In genomic region chr4:119022520-119022919, GRCh38 we compare ENCODE assay signal across 7 cellular contexts.
DNase-seq lines count a peak whose midpoint lies in the region; ATAC-seq, FAIRE-seq and TF ChIP-seq lines count a peak whose summit lies in the region.
"Not testable (repeated sequence)": the region's sequence is repeated elsewhere in the genome, so short reads cannot be mapped to it uniquely, and the experiment has no call there.

No MANE protein-coding gene starts in this region.

- TF ChIP-seq POLR2A in IMR-90 (IDR thresholded peaks at IDR 0.05; ENCODE audit: low read depth, low read length); esophagus squamous epithelium (IDR thresholded peaks at IDR 0.05); stomach (IDR thresholded peaks at IDR 0.05): not testable (repeated sequence)

- TF ChIP-seq RAD21 in IMR-90 (IDR thresholded peaks at IDR 0.05; ENCODE audit: low read length): not testable (repeated sequence)

- TF ChIP-seq CTCF in IMR-90 (conservative IDR thresholded peaks at IDR 0.05; ENCODE audit: low read depth, low read length); ascending aorta (IDR thresholded peaks at IDR 0.05); esophagus squamous epithelium (IDR thresholded peaks at IDR 0.05); kidney (IDR thresholded peaks at IDR 0.05; ENCODE audit: borderline replicate concordance, extremely low read depth, insufficient read depth); psoas muscle (IDR thresholded peaks at IDR 0.05); stomach (IDR thresholded peaks at IDR 0.05); tibial artery (IDR thresholded peaks at IDR 0.05): not testable (repeated sequence)

- H3K4me3 ChIP-seq in IMR-90 (ENCODE audit: insufficient read depth, low read depth, low read length); ascending aorta; esophagus squamous epithelium; kidney (ENCODE audit: low read length in 2 of 2); psoas muscle; stomach; tibial artery: not testable (repeated sequence)

- not testable (repeated sequence) for H2BK120ac ChIP-seq in IMR-90 (ENCODE audit: low read depth, low read length)

- not testable (repeated sequence) for TF ChIP-seq EP300 in stomach (IDR thresholded peaks at IDR 0.05)

- H2AK5ac ChIP-seq in IMR-90 (ENCODE audit: low read depth, low read length): not testable (repeated sequence)

- not testable (repeated sequence) for H3K4ac ChIP-seq in IMR-90 (ENCODE audit: low read depth, low read length)

- BruUV-seq in IMR-90 (replicated peaks; lab: Mats Ljungman, UMichigan): not testable (repeated sequence)

- in situ Hi-C loops in IMR-90 (cut with MboI; ENCODE audit: low sequenced_read_pairs): not testable (repeated sequence)

- not testable (repeated sequence) for H4K20me1 ChIP-seq in IMR-90 (ENCODE audit: insufficient read depth, low read length)

- intact Hi-C loops in IMR-90 (cut with micrococcal nuclease); ascending aorta (cut with DNase I); esophagus squamous epithelium (cut with DNase I); kidney (cut with DNase I); psoas muscle (cut with DNase I); stomach (cut with DNase I; ENCODE audit: low total_unique reads); tibial artery (cut with DNase I; ENCODE audit: low total_unique reads): not testable (repeated sequence)

- dilution Hi-C loops in IMR-90 (cut with HindIII; ENCODE audit: low sequenced_read_pairs, unreplicated experiment): not testable (repeated sequence)

- peaks cover 14% of the 10 kb centered on the region for H3K4me1 ChIP-seq in IMR-90 (ENCODE audit: control insufficient read depth, insufficient read depth, low read length)
- H3K4me1 ChIP-seq in ascending aorta: peaks cover 14 to 31% of the 10 kb centered on the region in 2 donors
- peaks cover 0 to 26% (median 4%) of the 10 kb centered on the region in 3 donors for H3K4me1 ChIP-seq in esophagus squamous epithelium
- H3K4me1 ChIP-seq in kidney (ENCODE audit: control insufficient read depth in 1 of 2, insufficient read depth in 1 of 2, low read depth in 1 of 2, low read length in 2 of 2): not testable (repeated sequence)
- peaks cover 34% of the 10 kb centered on the region for H3K4me1 ChIP-seq in psoas muscle
- H3K4me1 ChIP-seq in stomach: peaks cover 4 to 24% (median 13%) of the 10 kb centered on the region in 4 donors
- peaks cover 0 to 82% (median 9%) of the 10 kb centered on the region in 4 donors for H3K4me1 ChIP-seq in tibial artery

- H3K18ac ChIP-seq in IMR-90 (ENCODE audit: low read depth, low read length): not testable (repeated sequence)

- POLR2A ChIA-PET in IMR-90 (lab: Charles Lee; ENCODE audit: unreplicated experiment): not testable (repeated sequence)

- H3K4me2 ChIP-seq in IMR-90 (ENCODE audit: low read depth, low read length): not testable (repeated sequence)

- DNase-seq in IMR-90; ascending aorta (ENCODE audit: low spot score in 2 of 2); esophagus squamous epithelium (lab: John Stamatoyannopoulos, UW); kidney; psoas muscle; stomach; tibial artery: not testable (repeated sequence)

- peak; percentile 11 for FAIRE-seq in kidney (lab: Jason Lieb, UNC)

- not testable (repeated sequence) for H4K8ac ChIP-seq in IMR-90 (ENCODE audit: low read depth in 2 of 2, low read length in 2 of 2)

- not testable (repeated sequence) for H2AFZ ChIP-seq in IMR-90 (replicated peaks; ENCODE audit: low read length, poor library complexity)

- not testable (repeated sequence) for H3K27me3 ChIP-seq in IMR-90 (ENCODE audit: control insufficient read depth, insufficient read depth, low read length); ascending aorta; esophagus squamous epithelium; psoas muscle (ENCODE audit: insufficient read depth in 3 of 3, low read length in 2 of 3); stomach; tibial artery

- not testable (repeated sequence) for H2AK9ac ChIP-seq in IMR-90 (replicated peaks; ENCODE audit: low read depth, low read length, poor library complexity)

- WGBS in IMR-90 (ENCODE audit: extremely low coverage in 2 of 2, insufficient read length in 1 of 2), 2 experiments: no CpG with 5 or more reads among the region's 4 CpGs
- WGBS in esophagus squamous epithelium, 2 donors: 91 to 100% methylated on average over 4 of the region's 4 CpGs
- 94 to 98% (median 98%) methylated on average over 4 of the region's 4 CpGs for WGBS in psoas muscle, 3 donors
- 92 to 97% (median 96%) methylated on average over 4 of the region's 4 CpGs for WGBS in stomach, 5 donors

- CTCF ChIA-PET in IMR-90 (lab: Yijun Ruan, JAX): not testable (repeated sequence)

- not testable (repeated sequence) for H3K14ac ChIP-seq in IMR-90 (replicated peaks; ENCODE audit: low read depth, low read length)

- H2BK20ac ChIP-seq in IMR-90 (ENCODE audit: low read depth, low read length): not testable (repeated sequence)

- not testable (repeated sequence) for H3K79me1 ChIP-seq in IMR-90 (ENCODE audit: low read depth in 1 of 2, low read length in 2 of 2)

- not testable (repeated sequence) for H3K36me3 ChIP-seq in IMR-90 (ENCODE audit: control insufficient read depth, insufficient read depth, low read length); ascending aorta; esophagus squamous epithelium; kidney (ENCODE audit: control insufficient read depth in 1 of 2, insufficient read depth in 2 of 2, low read length in 2 of 2); psoas muscle (ENCODE audit: insufficient read depth in 1 of 2, low read depth in 1 of 2); stomach; tibial artery

- H3K56ac ChIP-seq in IMR-90 (ENCODE audit: extremely low read depth, insufficient read depth, low read length): not testable (repeated sequence)

- not testable (repeated sequence) for H3K23ac ChIP-seq in IMR-90 (ENCODE audit: low read depth, low read length)

- peak overlapping the region; percentile 40; the same call in 1 of the 2 replicates for H4K91ac ChIP-seq in IMR-90 (ENCODE audit: insufficient read depth, low read depth, low read length)

- not testable (repeated sequence) for H3K27ac ChIP-seq in IMR-90 (ENCODE audit: insufficient read depth, low read length); kidney (ENCODE audit: low read depth in 2 of 2, low read length in 2 of 2)
- peak overlapping the region; percentile 95 to 96 for H3K27ac ChIP-seq in ascending aorta
- peak overlapping the region in 3 of 4 donors; percentile 53 to 93 (median 80) for H3K27ac ChIP-seq in esophagus squamous epithelium
- peak overlapping the region; percentile 98 for H3K27ac ChIP-seq in psoas muscle
- peak overlapping the region in 4 of 5 donors; percentile 35 to 93 (median 66) for H3K27ac ChIP-seq in stomach
- peak overlapping the region; percentile 86 to 91 for H3K27ac ChIP-seq in tibial artery

- H3K9me3 ChIP-seq in IMR-90 (ENCODE audit: control insufficient read depth, insufficient read depth, low read length); ascending aorta; esophagus squamous epithelium; kidney (ENCODE audit: control insufficient read depth in 1 of 2, low read length in 2 of 2); psoas muscle; stomach; tibial artery: not testable (repeated sequence)

- not testable (repeated sequence) for H2BK5ac ChIP-seq in IMR-90 (ENCODE audit: low read depth, low read length, poor library complexity, severe bottlenecking)

- not testable (repeated sequence) for ATAC-seq in IMR-90 (ENCODE audit: low read depth); psoas muscle

- H3K9ac ChIP-seq in IMR-90 (ENCODE audit: low read depth, low read length); kidney (ENCODE audit: low read length in 2 of 2): not testable (repeated sequence)

- not testable (repeated sequence) for H4K5ac ChIP-seq in IMR-90 (ENCODE audit: low read depth, low read length)

- H3K9me1 ChIP-seq in IMR-90 (ENCODE audit: insufficient read depth, low read length): not testable (repeated sequence)

- not testable (repeated sequence) for H2BK15ac ChIP-seq in IMR-90 (ENCODE audit: low read depth, low read length)
